9 cellular contexts compared by ENCODE assay signal in the genomic region with DNA sequence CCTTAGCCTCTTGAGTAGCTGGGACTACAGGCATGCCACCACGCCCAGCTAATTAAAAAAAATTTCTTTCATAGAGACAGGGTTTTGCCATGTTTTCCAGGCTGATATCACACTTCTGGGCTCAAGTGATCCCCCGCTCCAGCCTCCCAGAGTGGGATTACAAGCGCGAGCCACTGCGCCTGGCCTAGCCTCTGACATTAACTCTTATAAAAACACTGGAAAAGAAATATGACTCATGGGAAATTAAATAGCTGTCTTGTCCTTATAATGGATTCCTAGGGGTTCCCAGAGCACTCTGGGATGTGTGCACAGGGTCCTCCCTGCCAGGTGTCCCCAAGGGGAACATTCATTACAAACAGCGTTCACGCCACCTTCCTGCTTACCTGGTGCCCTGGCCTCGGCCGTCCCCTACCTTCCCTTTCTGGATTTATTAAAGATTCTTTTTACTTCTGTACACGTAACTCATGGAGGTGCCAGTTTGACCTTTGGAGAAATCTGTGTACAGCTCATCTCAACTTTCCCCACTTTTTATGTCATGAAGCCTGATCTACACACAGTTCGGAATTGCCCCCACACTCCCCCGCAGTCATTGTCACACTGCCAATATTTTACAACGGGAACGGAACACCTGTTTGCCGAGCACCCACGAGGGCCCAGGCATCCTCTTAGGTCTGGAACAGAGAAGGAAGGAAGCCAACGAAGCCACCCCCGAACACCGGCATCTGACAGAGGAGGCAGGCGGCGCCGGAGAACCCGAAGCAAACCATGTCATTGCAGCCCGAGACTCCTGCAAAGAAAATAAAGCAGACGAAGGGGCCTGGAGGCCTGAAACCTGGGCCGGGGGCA. TPM values are rescaled to one million over a fixed set of nuclear protein-coding genes. Genes with fewer than 3 reads are reported as not detected.
DNase-seq lines count a peak whose midpoint lies in the region; ATAC-seq and TF ChIP-seq lines count a peak whose summit lies in the region.
"Had no signal": no experiment of that assay in that cellular context is flagged by ENCODE, and none has a peak within 500 bp of the region (broad histone marks: within the 10 kb centered on the region; RNA-seq: fewer than 3 reads in every experiment).

No MANE protein-coding gene starts in this region.

- no peaks in the 10 kb centered on the region for H3K9me3 ChIP-seq in skeletal muscle satellite cell (replicated peaks; ENCODE audit: low read length)
- H3K9me3 ChIP-seq in OCI-LY7 (ENCODE audit: low read length) = no peaks in the 10 kb centered on the region
- H3K9me3 ChIP-seq in right atrium auricular region = no peaks in the 10 kb centered on the region

- peak overlapping the region; percentile 57 for H3K4me3 Mint-ChIP-seq in activated naive CD8-positive, alpha-beta T cell

- peaks cover 42% of the 10 kb centered on the region for H3K4me1 Mint-ChIP-seq in activated naive CD8-positive, alpha-beta T cell (ENCODE audit: low read depth)

- no peak for ATAC-seq in Right ventricle myocardium superior (ENCODE audit: poor library complexity)

- H3K9me3 Mint-ChIP-seq in activated naive CD8-positive, alpha-beta T cell (ENCODE audit: low read depth) = no peaks in the 10 kb centered on the region

- H3K36me3 Mint-ChIP-seq in activated naive CD8-positive, alpha-beta T cell = peaks cover 7% of the 10 kb centered on the region

- intact Hi-C loops in OCI-LY7 (cut with micrococcal nuclease; ENCODE audit: unreplicated experiment) = no loop called here
- intact Hi-C loops in Right ventricle myocardium superior (cut with DNase I) = no loop called here

- no peaks in the 10 kb centered on the region for H4K20me1 ChIP-seq in OCI-LY7 (ENCODE audit: insufficient read depth, low read length)

- no peaks in the 10 kb centered on the region for H3K27me3 Mint-ChIP-seq in activated naive CD8-positive, alpha-beta T cell

- no peaks in the 10 kb centered on the region for H3K9me2 ChIP-seq in OCI-LY7 (ENCODE audit: insufficient read depth, low read length)

- H2AFZ ChIP-seq in OCI-LY7 (ENCODE audit: low read length) = no peak overlapping the region

- no peaks in the 10 kb centered on the region for H3K79me2 ChIP-seq in OCI-LY7 (ENCODE audit: insufficient read depth, low read depth, low read length)

- BruUV-seq in OCI-LY7 (replicated peaks; lab: Mats Ljungman, UMichigan) = no TSS peak

- H3K27ac Mint-ChIP-seq in activated naive CD8-positive, alpha-beta T cell = peak overlapping the region; percentile 18

- no peak for TF ChIP-seq CTCF in OCI-LY7 (conservative IDR thresholded peaks at IDR 0.05; ENCODE audit: low read length)
- TF ChIP-seq CTCF in right atrium auricular region (IDR thresholded peaks at IDR 0.05) = no peak

- H3K4me3 ChIP-seq in skeletal muscle satellite cell (ENCODE audit: low read length) (no peak overlapping the region), OCI-LY7 (ENCODE audit: low read depth, low read length, poor library complexity, severe bottlenecking) (no peak overlapping the region), right atrium auricular region (no peak overlapping the region)

- no peaks in the 10 kb centered on the region for H3K27me3 ChIP-seq in skeletal muscle satellite cell (ENCODE audit: control insufficient read depth, insufficient read depth, low read length)
- no peaks in the 10 kb centered on the region for H3K27me3 ChIP-seq in right atrium auricular region

- H3K4me1 ChIP-seq in skeletal muscle satellite cell (ENCODE audit: control insufficient read depth, insufficient read depth, low read length) (peaks cover 35% of the 10 kb centered on the region), OCI-LY7 (ENCODE audit: insufficient read depth, low read length, poor library complexity, severe bottlenecking) (no peaks in the 10 kb centered on the region), right atrium auricular region (peaks cover 0 to 5% of the 10 kb centered on the region in 2 donors)

- CTCF ChIA-PET in OCI-LY7 (lab: Charles Lee; ENCODE audit: unreplicated experiment) = no interaction called here

- H3K27ac ChIP-seq in OCI-LY7 (ENCODE audit: low read depth, low read length, poor library complexity, severe bottlenecking) (no peak overlapping the region), right atrium auricular region (no peak overlapping the region)

- no peak overlapping the region for H3K9ac ChIP-seq in skeletal muscle satellite cell (ENCODE audit: low read depth, low read length)

- H3K36me3 ChIP-seq in skeletal muscle satellite cell (ENCODE audit: insufficient read depth, low read length) (no peaks in the 10 kb centered on the region), OCI-LY7 (ENCODE audit: insufficient read depth, low read length) (no peaks in the 10 kb centered on the region), right atrium auricular region (no peaks in the 10 kb centered on the region)

- peak; percentile 15 for DNase-seq in EL
- peak; percentile 56 for DNase-seq in NCI-H748 (lab: John Stamatoyannopoulos, UW; ENCODE audit: unreplicated experiment)
- DNase-seq in OCI-LY7 (ENCODE audit: low spot score) = no peak
- DNase-seq in right atrium auricular region (ENCODE audit: low spot score) = no peak
- no peak for DNase-seq in Right ventricle myocardium superior
- DNase-seq in AML-193 (lab: John Stamatoyannopoulos, UW) = no peak
- DNase-seq: foreskin fibroblast had no signal

- POLR2A ChIA-PET in OCI-LY7 (lab: Charles Lee) = interaction anchor here (1.0 kb wide), 1 partner anchor 12 kb away, joined by 3 read pairs; no protein-coding TSS in a partner anchor

- H3K4me2 ChIP-seq in skeletal muscle satellite cell (ENCODE audit: low read length) (peak overlapping the region; percentile 51), OCI-LY7 (ENCODE audit: low read length) (no peak overlapping the region)

RNA-seq across cellular contexts. Expression of a gene that starts 39.7 kb away (rescaled TPM):
- total RNA-seq in skeletal muscle satellite cell (2012; rRNA removed) = 27.3 and 40.1 TPM in 2 replicates
- 9.6 and 12.0 TPM in 2 replicates for total RNA-seq in OCI-LY7 (2014; rRNA removed; shearing (Covaris generic))
- total RNA-seq in OCI-LY7 (2022) (20.5 and 23.3 TPM in 2 replicates), right atrium auricular region (1 to 10 TPM; 5.3 to 6.9 TPM), Right ventricle myocardium superior (5.0 TPM)

Comparison
In these comparisons a context has a peak if more than half of its experiments do, and no peak if none do; other contexts are left out.
1. DNase-seq: peak in EL (single experiment) and NCI-H748 (single experiment); none in OCI-LY7 (single experiment), right atrium auricular region (single experiment), Right ventricle myocardium superior (single experiment) and AML-193 (0 of 2).